In the genomic region with DNA sequence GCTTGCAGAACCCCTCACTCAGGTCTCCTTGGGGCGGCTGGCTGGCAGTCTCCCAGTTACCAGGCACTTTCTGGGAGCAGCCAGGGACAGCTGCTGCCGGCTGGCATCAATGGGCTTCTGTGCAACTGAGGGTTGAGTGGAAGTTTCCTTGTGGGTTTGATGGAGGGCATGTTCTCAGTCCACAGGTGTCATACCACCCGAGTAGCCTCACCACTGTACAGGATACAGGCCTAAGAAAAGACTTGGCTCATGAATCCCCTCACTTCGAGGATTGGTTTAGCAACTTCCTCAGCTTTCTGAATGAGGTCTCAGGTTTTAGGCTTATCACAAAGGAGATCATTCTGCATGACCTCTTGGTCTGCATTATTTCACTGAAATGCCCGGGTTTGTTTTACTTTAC, we compare ENCODE assay signal across 21 cellular contexts. TPM values are rescaled to one million over a fixed set of nuclear protein-coding genes. Genes with fewer than 3 reads are reported as not detected.
A peak's percentile ranks its signal among the peaks of the same experiment; 100 is the strongest.
DNase-seq lines count a peak whose midpoint lies in the region; ATAC-seq and TF ChIP-seq lines count a peak whose summit lies in the region.
"Had no signal": no experiment of that assay in that cellular context is flagged by ENCODE, and none has a peak within 500 bp of the region (broad histone marks: within the 10 kb centered on the region; RNA-seq: fewer than 3 reads in every experiment).

No MANE protein-coding gene starts in this region.

- DNase-seq in T-helper 1 cell (no peak), caudate nucleus (lab: John Stamatoyannopoulos, UW) (peak in 4 of 61 donors; percentile 11 to 34 (median 18)), ovary (no peak), iPS-NIHi7 (ENCODE audit: extremely low spot score) (no peak), osteoblast (ENCODE audit: insufficient read length, low spot score, missing footprints) (no peak)
- DNase-seq in stimulated activated effector memory CD8-positive, alpha-beta T cell treated with anti-CD3 and anti-CD28 coated beads, Interleukin-12 subunit alpha, Interleukin-12 subunit beta, amount 100 ng/mL, for 72 hours (ENCODE audit: low spot score in 2 of 2), result no peak
- DNase-seq: activated naive CD4-positive, alpha-beta T cell treated with anti-CD3 and anti-CD28 coated beads, Interleukin-2, amount 10 ng/mL, durations not matched to agents 7 days and 5 days; dermis blood vessel endothelial cell; DMS79 treated with DMSO at 0.1 percent for 48 hours; left ventricle myocardium inferior; NCI-H1417; NCI-H2081 treated with DMSO at 0.1 percent for 48 hours; NCI-H82; OCI-M1 had no signal

- no peak for ATAC-seq in stimulated activated effector memory CD8-positive, alpha-beta T cell treated with anti-CD3 and anti-CD28 coated beads, Interleukin-12 subunit alpha, Interleukin-12 subunit beta, amount 100 ng/mL, for 72 hours
- ATAC-seq: gastroesophageal sphincter, SK-N-SH treated with all-trans-retinoic acid at 6 μM for 48 hours had no signal

- H3K36me3 ChIP-seq in DOHH2 (ENCODE audit: control insufficient read depth, low read length), result peaks cover 38% of the 10 kb centered on the region
- no peaks in the 10 kb centered on the region for H3K36me3 ChIP-seq in ovary
- peaks cover 4% of the 10 kb centered on the region for H3K36me3 ChIP-seq in osteoblast (ENCODE audit: insufficient read depth, low read length)
- H3K36me3 ChIP-seq: cardiac muscle cell, left ventricle myocardium inferior had no signal

- peaks cover 65% of the 10 kb centered on the region for H3K36me3 Mint-ChIP-seq in T-helper 1 cell treated with Interleukin-12 subunit alpha and Interleukin-12 subunit beta and Interleukin-4 antibody, amounts not matched to agents 30 μg/mL and 1 μg/mL, for 36 hours (ENCODE audit: low read depth)
- H3K36me3 Mint-ChIP-seq in stimulated activated effector memory CD8-positive, alpha-beta T cell treated with anti-CD3 and anti-CD28 coated beads, Interleukin-12 subunit alpha, Interleukin-12 subunit beta, amount 100 ng/mL, for 72 hours, result peaks cover 79% of the 10 kb centered on the region

- H3K4me3 ChIP-seq in DOHH2 (ENCODE audit: low read length), result no peak overlapping the region; the same call in 1 of the 2 replicates
- no peak overlapping the region for H3K4me3 ChIP-seq in ovary
- no peak overlapping the region for H3K4me3 ChIP-seq in osteoblast (ENCODE audit: insufficient read depth, low read length)
- H3K4me3 ChIP-seq: cardiac muscle cell, gastroesophageal sphincter, left ventricle myocardium inferior, skin epidermis had no signal

- H3K9me3 ChIP-seq in DOHH2 (ENCODE audit: control insufficient read depth, insufficient read depth, low read length) (no peaks in the 10 kb centered on the region), ovary (no peaks in the 10 kb centered on the region), osteoblast (ENCODE audit: low read depth, low read length) (no peaks in the 10 kb centered on the region)
- H3K9me3 ChIP-seq: gastroesophageal sphincter, left ventricle myocardium inferior had no signal

- H3K4me1 Mint-ChIP-seq in T-helper 1 cell treated with Interleukin-12 subunit alpha and Interleukin-12 subunit beta and Interleukin-4 antibody, amounts not matched to agents 30 μg/mL and 1 μg/mL, for 36 hours (ENCODE audit: low read depth), result peaks cover 70% of the 10 kb centered on the region
- H3K4me1 Mint-ChIP-seq in stimulated activated effector memory CD8-positive, alpha-beta T cell treated with anti-CD3 and anti-CD28 coated beads, Interleukin-12 subunit alpha, Interleukin-12 subunit beta, amount 100 ng/mL, for 72 hours, result peaks cover 46% of the 10 kb centered on the region

- H2AFZ ChIP-seq in osteoblast (ENCODE audit: low read length), result no peak overlapping the region

- H3K4me3 Mint-ChIP-seq in T-helper 1 cell treated with Interleukin-12 subunit alpha and Interleukin-12 subunit beta and Interleukin-4 antibody, amounts not matched to agents 30 μg/mL and 1 μg/mL, for 36 hours, result no peak overlapping the region
- no peak overlapping the region for H3K4me3 Mint-ChIP-seq in stimulated activated effector memory CD8-positive, alpha-beta T cell treated with anti-CD3 and anti-CD28 coated beads, Interleukin-12 subunit alpha, Interleukin-12 subunit beta, amount 100 ng/mL, for 72 hours
- H3K4me3 Mint-ChIP-seq: activated naive CD4-positive, alpha-beta T cell treated with anti-CD3 and anti-CD28 coated beads, Interleukin-2, amount 10 ng/mL, durations not matched to agents 7 days and 5 days had no signal

- H3K27me3 Mint-ChIP-seq in T-helper 1 cell treated with Interleukin-12 subunit alpha and Interleukin-12 subunit beta and Interleukin-4 antibody, amounts not matched to agents 30 μg/mL and 1 μg/mL, for 36 hours (ENCODE audit: low read depth), result no peaks in the 10 kb centered on the region
- H3K27me3 Mint-ChIP-seq: activated naive CD4-positive, alpha-beta T cell treated with anti-CD3 and anti-CD28 coated beads, Interleukin-2, amount 10 ng/mL, durations not matched to agents 7 days and 5 days had no signal

- H3K27me3 ChIP-seq in DOHH2 (ENCODE audit: control insufficient read depth, low read length) (no peaks in the 10 kb centered on the region), ovary (no peaks in the 10 kb centered on the region), osteoblast (ENCODE audit: insufficient read depth, low read length) (no peaks in the 10 kb centered on the region)
- H3K27me3 ChIP-seq: cardiac muscle cell, gastroesophageal sphincter had no signal

- no peaks in the 10 kb centered on the region for H4K20me1 ChIP-seq in DOHH2 (ENCODE audit: control insufficient read depth, insufficient read depth, low read depth, low read length)
- no peaks in the 10 kb centered on the region for H4K20me1 ChIP-seq in osteoblast (ENCODE audit: insufficient read depth, low read length)

- intact Hi-C loops in ovary (cut with DNase I), result no loop called here

- 80 to 93% (median 87%) methylated on average over 5 of the region's 5 CpGs for WGBS in ovary, 3 donors

- peak overlapping the region; percentile 18 for H3K4me2 ChIP-seq in DOHH2 (ENCODE audit: low read length)
- H3K4me2 ChIP-seq in osteoblast (ENCODE audit: insufficient read depth, low read length), result no peak overlapping the region

- H3K27ac Mint-ChIP-seq in T-helper 1 cell treated with Interleukin-12 subunit alpha and Interleukin-12 subunit beta and Interleukin-4 antibody, amounts not matched to agents 30 μg/mL and 1 μg/mL, for 36 hours, result peak overlapping the region; percentile 11
- peak overlapping the region; percentile 56 for H3K27ac Mint-ChIP-seq in stimulated activated effector memory CD8-positive, alpha-beta T cell treated with anti-CD3 and anti-CD28 coated beads, Interleukin-12 subunit alpha, Interleukin-12 subunit beta, amount 100 ng/mL, for 72 hours
- H3K27ac Mint-ChIP-seq: activated naive CD4-positive, alpha-beta T cell treated with anti-CD3 and anti-CD28 coated beads, Interleukin-2, amount 10 ng/mL, durations not matched to agents 7 days and 5 days had no signal

- TF ChIP-seq EP300 in ovary (IDR thresholded peaks at IDR 0.05), result no peak

- no peaks in the 10 kb centered on the region for H3K9me3 Mint-ChIP-seq in T-helper 1 cell treated with Interleukin-12 subunit alpha and Interleukin-12 subunit beta and Interleukin-4 antibody, amounts not matched to agents 30 μg/mL and 1 μg/mL, for 36 hours
- no peaks in the 10 kb centered on the region for H3K9me3 Mint-ChIP-seq in stimulated activated effector memory CD8-positive, alpha-beta T cell treated with anti-CD3 and anti-CD28 coated beads, Interleukin-12 subunit alpha, Interleukin-12 subunit beta, amount 100 ng/mL, for 72 hours
- H3K9me3 Mint-ChIP-seq: activated naive CD4-positive, alpha-beta T cell treated with anti-CD3 and anti-CD28 coated beads, Interleukin-2, amount 10 ng/mL, durations not matched to agents 7 days and 5 days had no signal

- peaks cover 40% of the 10 kb centered on the region for H3K4me1 ChIP-seq in DOHH2 (ENCODE audit: control insufficient read depth, low read length)
- no peaks in the 10 kb centered on the region for H3K4me1 ChIP-seq in ovary (ENCODE audit: insufficient read depth)
- H3K4me1 ChIP-seq in osteoblast (ENCODE audit: insufficient read depth, low read length), result peaks cover under 1% of the 10 kb centered on the region

- no peaks in the 10 kb centered on the region for H3F3A ChIP-seq in DOHH2 (ENCODE audit: control insufficient read depth, insufficient read depth)

- H3K79me2 ChIP-seq in DOHH2 (ENCODE audit: control insufficient read depth, low read length) (no peaks in the 10 kb centered on the region), osteoblast (ENCODE audit: insufficient read depth, low read length) (peaks cover 13% of the 10 kb centered on the region)

- TF ChIP-seq POLR2A in ovary (IDR thresholded peaks at IDR 0.05), result no peak

- H3K9me2 ChIP-seq in DOHH2 (replicated peaks; ENCODE audit: control insufficient read depth, low read length), result no peaks in the 10 kb centered on the region

- TF ChIP-seq CTCF in DOHH2 (IDR thresholded peaks at IDR 0.05; ENCODE audit: low read depth, low read length, poor library complexity, severe bottlenecking), result no peak
- no peak for TF ChIP-seq CTCF in ovary (IDR thresholded peaks at IDR 0.05)
- no peak for TF ChIP-seq CTCF in osteoblast (IDR thresholded peaks at IDR 0.05; ENCODE audit: extremely low read depth, low read depth, low read length)

- H3K27ac ChIP-seq in DOHH2 (ENCODE audit: low read depth, low read length), result no peak overlapping the region
- H3K27ac ChIP-seq in caudate nucleus (ENCODE audit: low read depth, low read length), result peak overlapping the region; percentile 2
- no peak overlapping the region for H3K27ac ChIP-seq in ovary
- no peak overlapping the region for H3K27ac ChIP-seq in osteoblast (ENCODE audit: low read depth, low read length)
- H3K27ac ChIP-seq: 22Rv1, cardiac muscle cell, gastroesophageal sphincter, left ventricle myocardium inferior had no signal

RNA-seq across cellular contexts. Expression of a gene that starts 27.4 kb away (rescaled TPM):
- 10 to 100 TPM in 6 of 7 donors, 1 to 10 TPM in 1; 9.7 to 42.6 (median 24.4) TPM for total RNA-seq in ovary
- 10 to 100 TPM; 13.3 to 34.7 TPM for polyA plus RNA-seq in ovary
- total RNA-seq in osteoblast, result 17.7 and 18.0 TPM in 2 replicates
